In the genomic region with DNA sequence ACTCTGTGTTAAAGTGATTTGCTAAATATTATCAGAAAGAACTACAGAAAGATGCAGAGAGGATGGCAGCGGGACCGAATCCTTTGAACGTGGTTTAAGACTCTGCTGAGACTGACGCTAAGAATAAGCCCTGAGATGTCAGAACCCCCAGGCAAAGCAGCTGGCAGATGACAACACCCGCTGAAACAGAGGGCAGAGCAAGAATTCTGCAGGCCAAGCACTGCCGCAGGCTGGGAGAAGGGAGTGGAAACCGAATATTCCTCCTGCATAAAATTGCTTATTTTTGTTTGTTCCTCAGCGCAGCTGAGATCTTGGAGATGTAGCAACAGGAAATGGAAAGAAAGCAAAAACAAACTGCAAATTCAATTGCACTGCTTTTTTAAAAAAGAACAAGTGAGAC, we compare ENCODE assay signal across 7 cellular contexts.
DNase-seq lines count a peak whose midpoint lies in the region; TF ChIP-seq lines count a peak whose summit lies in the region.
"Not testable (repeated sequence)": the region's sequence is repeated elsewhere in the genome, so short reads cannot be mapped to it uniquely, and the experiment has no call there.

No MANE protein-coding gene starts in this region.

- intact Hi-C loops in MCF 10A (cut with micrococcal nuclease) = not testable (repeated sequence)

- not testable (repeated sequence) for H3K4me3 ChIP-seq in smooth muscle cell

- CTCF ChIA-PET in MCF 10A (lab: Yijun Ruan, JAX) = not testable (repeated sequence)

- H3K4me1 ChIP-seq in smooth muscle cell (ENCODE audit: low read depth) = not testable (repeated sequence)

- H4K20me1 ChIP-seq in smooth muscle cell (ENCODE audit: low read depth) = not testable (repeated sequence)

- not testable (repeated sequence) for H3K4me3 Mint-ChIP-seq in MCF 10A (ENCODE audit: unreplicated experiment); nephron

- H3K27ac Mint-ChIP-seq in MCF 10A (ENCODE audit: low read depth, unreplicated experiment) = not testable (repeated sequence)
- H3K27ac Mint-ChIP-seq in nephron = peak overlapping the region in 2 of 3 experiments; percentile 42 to 67

- BruUV-seq in MCF 10A (replicated peaks; lab: Mats Ljungman, UMichigan) = not testable (repeated sequence)

- not testable (repeated sequence) for H3K9me3 Mint-ChIP-seq in MCF 10A (ENCODE audit: unreplicated experiment); nephron

- WGBS in smooth muscle cell (ENCODE audit: low lambda C conversion rate) = 40% methylated on average over 8 of the region's 8 CpGs

- H3K27me3 Mint-ChIP-seq in MCF 10A (ENCODE audit: insufficient read depth, unreplicated experiment) = peaks cover 29% of the 10 kb centered on the region
- peaks cover 22% of the 10 kb centered on the region for H3K27me3 Mint-ChIP-seq in nephron (ENCODE audit: low read depth)

- peak overlapping the region; percentile 21 for H3K4me2 ChIP-seq in smooth muscle cell

- not testable (repeated sequence) for H3F3A ChIP-seq in smooth muscle cell (ENCODE audit: low read depth)

- not testable (repeated sequence) for H3K27ac ChIP-seq in smooth muscle cell (ENCODE audit: low read depth)

- not testable (repeated sequence) for H3K9ac ChIP-seq in smooth muscle cell (ENCODE audit: low read depth)

- not testable (repeated sequence) for H3K27me3 ChIP-seq in smooth muscle cell (ENCODE audit: low read depth)

- not testable (repeated sequence) for TF ChIP-seq CTCF in MCF 10A (IDR thresholded peaks at IDR 0.05; ENCODE audit: unreplicated experiment); nephron (IDR thresholded peaks at IDR 0.05; ENCODE audit: unreplicated experiment in 3 of 3); smooth muscle cell (IDR thresholded peaks at IDR 0.05; ENCODE audit: borderline replicate concordance, insufficient read depth, poor library complexity, severe bottlenecking)

- H3K36me3 ChIP-seq in smooth muscle cell (ENCODE audit: low read depth) = not testable (repeated sequence)

- peak; percentile 38 for DNase-seq in ELF-1 (ENCODE audit: low read depth, low spot score)
- peak; percentile 66 for DNase-seq in RPMI7951 (ENCODE audit: low read depth)
- DNase-seq in MCF 10A (ENCODE audit: unreplicated experiment) = peak; percentile 9
- peak; percentile 44 for DNase-seq in fibroblast of peridontal ligament (ENCODE audit: extremely low read depth)
- DNase-seq in left kidney (ENCODE audit: low read depth, low spot score) = peak; percentile 42
- not testable (repeated sequence) for DNase-seq in smooth muscle cell (lab: John Stamatoyannopoulos, UW; ENCODE audit: unreplicated experiment)

- not testable (repeated sequence) for H3K79me2 ChIP-seq in smooth muscle cell (ENCODE audit: low read depth)

- POLR2A ChIA-PET in MCF 10A (lab: Yijun Ruan, JAX) = not testable (repeated sequence)

- H3K4me1 Mint-ChIP-seq in MCF 10A (ENCODE audit: insufficient read depth, unreplicated experiment) = not testable (repeated sequence)
- peaks cover 19% of the 10 kb centered on the region for H3K4me1 Mint-ChIP-seq in nephron

- H2AFZ ChIP-seq in smooth muscle cell (ENCODE audit: low read depth) = not testable (repeated sequence)

- not testable (repeated sequence) for H3K9me3 ChIP-seq in smooth muscle cell (replicated peaks; ENCODE audit: low read depth)

- not testable (repeated sequence) for H3K36me3 Mint-ChIP-seq in MCF 10A (ENCODE audit: insufficient read depth, unreplicated experiment); nephron (ENCODE audit: low read depth)
